Comparison of ENCODE assay signal across 1 cellular context in genomic region chr11:69460540-69461257, GRCh38.
TF ChIP-seq lines count a peak whose summit lies in the region.

No MANE protein-coding gene starts in this region.

TF ChIP-seq in HepG2, 621 proteins besides CTCF, POLR2A, EP300 and RAD21 (continued from another document):
- TF ChIP-seq ZNF770 (CRISPR knock-in tag; IDR thresholded peaks at IDR 0.05), result no peak
- no peak for TF ChIP-seq KDM5A (IDR thresholded peaks at IDR 0.05; ENCODE audit: borderline replicate concordance, low read length)
